Comparison of ENCODE assay signal across 1 cellular context in the genomic region with DNA sequence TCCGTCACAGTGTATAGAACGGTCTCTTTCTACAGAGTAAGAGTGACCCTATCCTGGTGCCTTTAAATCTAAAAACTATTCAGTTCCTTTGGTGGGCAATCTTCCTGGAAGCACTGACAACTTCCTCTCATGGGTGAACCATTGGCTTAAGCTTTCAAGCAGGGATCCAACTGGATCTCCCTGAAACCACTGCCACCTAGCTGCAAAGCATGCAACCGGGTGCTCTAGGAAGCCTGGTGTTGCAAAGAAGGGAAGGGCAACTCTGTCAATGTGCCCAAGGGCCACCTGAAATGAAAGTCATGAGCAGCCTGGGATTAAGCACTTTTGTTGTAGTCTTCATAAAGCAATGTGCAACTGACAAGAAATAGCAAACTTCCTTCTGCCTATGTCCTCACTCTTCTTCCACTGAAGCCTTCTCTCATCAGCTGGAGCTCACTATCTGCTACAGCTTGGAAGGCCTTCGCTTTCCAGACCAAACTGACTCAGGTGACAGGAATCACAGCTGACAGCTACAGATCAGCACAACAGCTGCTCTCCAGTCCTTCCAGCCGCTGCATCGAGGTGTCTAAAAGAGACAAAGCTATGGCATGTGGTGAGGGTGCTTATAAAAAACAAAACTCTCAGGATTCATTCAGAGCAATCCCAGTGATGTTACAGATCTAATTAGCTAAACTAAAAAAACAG.
TF ChIP-seq lines count a peak whose summit lies in the region.

No MANE protein-coding gene starts in this region.

TF ChIP-seq in GM23338, 12 proteins besides CTCF, POLR2A, EP300 and RAD21 (continued from another document):
- TF ChIP-seq REST (IDR thresholded peaks at IDR 0.05; ENCODE audit: unreplicated experiment) (no peak), CREB1 (CRISPR knock-in tag; IDR thresholded peaks at IDR 0.05; ENCODE audit: low read depth) (no peak), STAT1 (IDR thresholded peaks at IDR 0.05; ENCODE audit: unreplicated experiment) (no peak), NANOG (IDR thresholded peaks at IDR 0.05; ENCODE audit: borderline replicate concordance) (no peak), JUNB (IDR thresholded peaks at IDR 0.05; ENCODE audit: unreplicated experiment) (no peak), EZH2 (IDR thresholded peaks at IDR 0.05; ENCODE audit: low read depth, unreplicated experiment) (no peak), EZH2phosphoT487 (IDR thresholded peaks at IDR 0.05; ENCODE audit: unreplicated experiment) (no peak), ETS1 (IDR thresholded peaks at IDR 0.05) (no peak), ZNF331 (CRISPR knock-in tag; IDR thresholded peaks at IDR 0.05; ENCODE audit: low read depth) (no peak)
- TF ChIP-seq, protein P1, sequence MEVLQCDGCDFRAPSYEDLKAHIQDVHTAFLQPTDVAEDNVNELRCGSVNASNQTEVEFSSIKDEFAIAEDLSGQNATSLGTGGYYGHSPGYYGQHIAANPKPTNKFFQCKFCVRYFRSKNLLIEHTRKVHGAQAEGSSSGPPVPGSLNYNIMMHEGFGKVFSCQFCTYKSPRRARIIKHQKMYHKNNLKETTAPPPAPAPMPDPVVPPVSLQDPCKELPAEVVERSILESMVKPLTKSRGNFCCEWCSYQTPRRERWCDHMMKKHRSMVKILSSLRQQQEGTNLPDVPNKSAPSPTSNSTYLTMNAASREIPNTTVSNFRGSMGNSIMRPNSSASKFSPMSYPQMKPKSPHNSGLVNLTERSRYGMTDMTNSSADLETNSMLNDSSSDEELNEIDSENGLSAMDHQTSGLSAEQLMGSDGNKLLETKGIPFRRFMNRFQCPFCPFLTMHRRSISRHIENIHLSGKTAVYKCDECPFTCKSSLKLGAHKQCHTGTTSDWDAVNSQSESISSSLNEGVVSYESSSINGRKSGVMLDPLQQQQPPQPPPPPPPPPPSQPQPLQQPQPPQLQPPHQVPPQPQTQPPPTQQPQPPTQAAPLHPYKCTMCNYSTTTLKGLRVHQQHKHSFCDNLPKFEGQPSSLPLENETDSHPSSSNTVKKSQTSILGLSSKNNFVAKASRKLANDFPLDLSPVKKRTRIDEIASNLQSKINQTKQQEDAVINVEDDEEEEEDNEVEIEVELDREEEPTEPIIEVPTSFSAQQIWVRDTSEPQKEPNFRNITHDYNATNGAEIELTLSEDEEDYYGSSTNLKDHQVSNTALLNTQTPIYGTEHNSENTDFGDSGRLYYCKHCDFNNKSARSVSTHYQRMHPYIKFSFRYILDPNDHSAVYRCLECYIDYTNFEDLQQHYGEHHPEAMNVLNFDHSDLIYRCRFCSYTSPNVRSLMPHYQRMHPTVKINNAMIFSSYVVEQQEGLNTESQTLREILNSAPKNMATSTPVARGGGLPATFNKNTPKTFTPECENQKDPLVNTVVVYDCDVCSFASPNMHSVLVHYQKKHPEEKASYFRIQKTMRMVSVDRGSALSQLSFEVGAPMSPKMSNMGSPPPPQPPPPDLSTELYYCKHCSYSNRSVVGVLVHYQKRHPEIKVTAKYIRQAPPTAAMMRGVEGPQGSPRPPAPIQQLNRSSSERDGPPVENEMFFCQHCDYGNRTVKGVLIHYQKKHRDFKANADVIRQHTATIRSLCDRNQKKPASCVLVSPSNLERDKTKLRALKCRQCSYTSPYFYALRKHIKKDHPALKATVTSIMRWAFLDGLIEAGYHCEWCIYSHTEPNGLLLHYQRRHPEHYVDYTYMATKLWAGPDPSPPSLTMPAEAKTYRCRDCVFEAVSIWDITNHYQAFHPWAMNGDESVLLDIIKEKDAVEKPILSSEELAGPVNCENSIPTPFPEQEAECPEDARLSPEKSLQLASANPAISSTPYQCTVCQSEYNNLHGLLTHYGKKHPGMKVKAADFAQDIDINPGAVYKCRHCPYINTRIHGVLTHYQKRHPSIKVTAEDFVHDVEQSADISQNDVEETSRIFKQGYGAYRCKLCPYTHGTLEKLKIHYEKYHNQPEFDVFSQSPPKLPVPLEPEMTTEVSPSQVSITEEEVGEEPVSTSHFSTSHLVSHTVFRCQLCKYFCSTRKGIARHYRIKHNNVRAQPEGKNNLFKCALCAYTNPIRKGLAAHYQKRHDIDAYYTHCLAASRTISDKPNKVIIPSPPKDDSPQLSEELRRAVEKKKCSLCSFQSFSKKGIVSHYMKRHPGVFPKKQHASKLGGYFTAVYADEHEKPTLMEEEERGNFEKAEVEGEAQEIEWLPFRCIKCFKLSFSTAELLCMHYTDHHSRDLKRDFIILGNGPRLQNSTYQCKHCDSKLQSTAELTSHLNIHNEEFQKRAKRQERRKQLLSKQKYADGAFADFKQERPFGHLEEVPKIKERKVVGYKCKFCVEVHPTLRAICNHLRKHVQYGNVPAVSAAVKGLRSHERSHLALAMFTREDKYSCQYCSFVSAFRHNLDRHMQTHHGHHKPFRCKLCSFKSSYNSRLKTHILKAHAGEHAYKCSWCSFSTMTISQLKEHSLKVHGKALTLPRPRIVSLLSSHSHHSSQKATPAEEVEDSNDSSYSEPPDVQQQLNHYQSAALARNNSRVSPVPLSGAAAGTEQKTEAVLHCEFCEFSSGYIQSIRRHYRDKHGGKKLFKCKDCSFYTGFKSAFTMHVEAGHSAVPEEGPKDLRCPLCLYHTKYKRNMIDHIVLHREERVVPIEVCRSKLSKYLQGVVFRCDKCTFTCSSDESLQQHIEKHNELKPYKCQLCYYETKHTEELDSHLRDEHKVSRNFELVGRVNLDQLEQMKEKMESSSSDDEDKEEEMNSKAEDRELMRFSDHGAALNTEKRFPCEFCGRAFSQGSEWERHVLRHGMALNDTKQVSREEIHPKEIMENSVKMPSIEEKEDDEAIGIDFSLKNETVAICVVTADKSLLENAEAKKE (CRISPR knock-in tag; IDR thresholded peaks at IDR 0.05) = no peak
